ENCODE assay signal across 11 cellular contexts in genomic region chr17:4715071-4715749, GRCh38. TPM values are rescaled to one million over a fixed set of nuclear protein-coding genes. Genes with fewer than 3 reads are reported as not detected.
DNase-seq lines count a peak whose midpoint lies in the region; ATAC-seq and TF ChIP-seq lines count a peak whose summit lies in the region.
"Had no signal": no experiment of that assay in that cellular context is flagged by ENCODE, and none has a peak within 500 bp of the region (broad histone marks: within the 10 kb centered on the region; RNA-seq: fewer than 3 reads in every experiment).

No MANE protein-coding gene starts in this region.

- peak overlapping the region in 1 of 4 donors; percentile 15 for H3K4me3 ChIP-seq in stomach
- H3K4me3 ChIP-seq: body of pancreas, lung, thoracic aorta had no signal

- no peaks in the 10 kb centered on the region for H3K27me3 ChIP-seq in stomach
- H3K27me3 ChIP-seq: body of pancreas had no signal

- H3K36me3 Mint-ChIP-seq in activated CD4-positive, alpha-beta T cell treated with anti-CD3 and anti-CD28 coated beads, Interleukin-2, amount 10 ng/mL, durations not matched to agents 24 days and 14 days (ENCODE audit: low read depth): peaks cover 49% of the 10 kb centered on the region
- H3K36me3 Mint-ChIP-seq in activated CD8-positive, alpha-beta T cell treated with anti-CD3 and anti-CD28 coated beads, Interleukin-2, amount 10 ng/mL, durations not matched to agents 7 days and 5 days (ENCODE audit: low read depth): peaks cover 70% of the 10 kb centered on the region
- peaks cover 97% of the 10 kb centered on the region for H3K36me3 Mint-ChIP-seq in dendritic cell treated with granulocyte-macrophage colony-stimulating factor and Interleukin-4, amounts not matched to agents 40 ng/mL and 50 ng/mL, for 4 days (ENCODE audit: low read depth)

- 65 to 75% (median 72%) methylated on average over 3 to 11 of the region's 11 CpGs for WGBS in stomach, 5 donors

- peaks cover 41% of the 10 kb centered on the region for H3K4me1 Mint-ChIP-seq in activated CD4-positive, alpha-beta T cell treated with anti-CD3 and anti-CD28 coated beads, Interleukin-2, amount 10 ng/mL, durations not matched to agents 24 days and 14 days
- H3K4me1 Mint-ChIP-seq in activated CD8-positive, alpha-beta T cell treated with anti-CD3 and anti-CD28 coated beads, Interleukin-2, amount 10 ng/mL, durations not matched to agents 7 days and 5 days (ENCODE audit: low read depth): peaks cover 74% of the 10 kb centered on the region
- peaks cover 75% of the 10 kb centered on the region for H3K4me1 Mint-ChIP-seq in dendritic cell treated with granulocyte-macrophage colony-stimulating factor and Interleukin-4, amounts not matched to agents 40 ng/mL and 50 ng/mL, for 4 days (ENCODE audit: low read depth)

- peaks cover 27 to 45% (median 41%) of the 10 kb centered on the region in 4 donors for H3K36me3 ChIP-seq in stomach

- no peaks in the 10 kb centered on the region for H3K27me3 Mint-ChIP-seq in activated CD4-positive, alpha-beta T cell treated with anti-CD3 and anti-CD28 coated beads, Interleukin-2, amount 10 ng/mL, durations not matched to agents 24 days and 14 days
- no peaks in the 10 kb centered on the region for H3K27me3 Mint-ChIP-seq in activated CD8-positive, alpha-beta T cell treated with anti-CD3 and anti-CD28 coated beads, Interleukin-2, amount 10 ng/mL, durations not matched to agents 7 days and 5 days (ENCODE audit: low read depth)
- no peaks in the 10 kb centered on the region for H3K27me3 Mint-ChIP-seq in dendritic cell treated with granulocyte-macrophage colony-stimulating factor and Interleukin-4, amounts not matched to agents 40 ng/mL and 50 ng/mL, for 4 days

- TF ChIP-seq CTCF in stomach (IDR thresholded peaks at IDR 0.05): no peak

- H3K27ac ChIP-seq in stomach: peak overlapping the region in 4 of 5 donors; percentile 31 to 77 (median 56)
- H3K27ac ChIP-seq: body of pancreas, thoracic aorta had no signal

- H3K9me3 Mint-ChIP-seq in activated CD4-positive, alpha-beta T cell treated with anti-CD3 and anti-CD28 coated beads, Interleukin-2, amount 10 ng/mL, durations not matched to agents 24 days and 14 days: no peaks in the 10 kb centered on the region
- no peaks in the 10 kb centered on the region for H3K9me3 Mint-ChIP-seq in activated CD8-positive, alpha-beta T cell treated with anti-CD3 and anti-CD28 coated beads, Interleukin-2, amount 10 ng/mL, durations not matched to agents 7 days and 5 days (ENCODE audit: insufficient read depth)
- no peaks in the 10 kb centered on the region for H3K9me3 Mint-ChIP-seq in dendritic cell treated with granulocyte-macrophage colony-stimulating factor and Interleukin-4, amounts not matched to agents 40 ng/mL and 50 ng/mL, for 4 days

- no peak for TF ChIP-seq EP300 in stomach (IDR thresholded peaks at IDR 0.05)

- intact Hi-C loops in activated CD4-positive, alpha-beta T cell treated with anti-CD3 and anti-CD28 coated beads, Interleukin-2, amount 10 ng/mL, durations not matched to agents 24 days and 14 days (cut with micrococcal nuclease): loop anchor here (1.0 kb wide), 1 partner anchor 13 kb away; no protein-coding TSS in a partner anchor
- intact Hi-C loops in dendritic cell treated with granulocyte-macrophage colony-stimulating factor and Interleukin-4, amounts not matched to agents 40 ng/mL and 50 ng/mL, for 4 days (cut with micrococcal nuclease): no loop called here
- intact Hi-C loops in stomach (cut with DNase I; ENCODE audit: low total_unique reads): no loop called here

- CTCF ChIA-PET in activated CD8-positive, alpha-beta T cell treated with anti-CD3 and anti-CD28 coated beads, Interleukin-2, amount 10 ng/mL, durations not matched to agents 7 days and 5 days (lab: Charles Lee): interaction anchor here (0.6 to 2.3 kb wide), 5 partner anchors 12 to 81 kb away, joined by 3 to 14 read pairs (median 4); partner anchors contain the start of gene PSMB6

- peak overlapping the region; percentile 81 for H3K4me3 Mint-ChIP-seq in activated CD4-positive, alpha-beta T cell treated with anti-CD3 and anti-CD28 coated beads, Interleukin-2, amount 10 ng/mL, durations not matched to agents 24 days and 14 days
- H3K4me3 Mint-ChIP-seq in activated CD8-positive, alpha-beta T cell treated with anti-CD3 and anti-CD28 coated beads, Interleukin-2, amount 10 ng/mL, durations not matched to agents 7 days and 5 days: peak overlapping the region; percentile 81
- peak overlapping the region; percentile 66 for H3K4me3 Mint-ChIP-seq in dendritic cell treated with granulocyte-macrophage colony-stimulating factor and Interleukin-4, amounts not matched to agents 40 ng/mL and 50 ng/mL, for 4 days

- H3K9me3 ChIP-seq in stomach: no peaks in the 10 kb centered on the region
- H3K9me3 ChIP-seq: body of pancreas, thoracic aorta had no signal

- no peak for TF ChIP-seq POLR2A in stomach (IDR thresholded peaks at IDR 0.05)

- peaks cover 28 to 67% (median 36%) of the 10 kb centered on the region in 4 donors for H3K4me1 ChIP-seq in stomach

- H3K27ac Mint-ChIP-seq in activated CD4-positive, alpha-beta T cell treated with anti-CD3 and anti-CD28 coated beads, Interleukin-2, amount 10 ng/mL, durations not matched to agents 24 days and 14 days: peak overlapping the region; percentile 89
- H3K27ac Mint-ChIP-seq in activated CD8-positive, alpha-beta T cell treated with anti-CD3 and anti-CD28 coated beads, Interleukin-2, amount 10 ng/mL, durations not matched to agents 7 days and 5 days: peak overlapping the region; percentile 94
- peak overlapping the region; percentile 69 for H3K27ac Mint-ChIP-seq in dendritic cell treated with granulocyte-macrophage colony-stimulating factor and Interleukin-4, amounts not matched to agents 40 ng/mL and 50 ng/mL, for 4 days

- POLR2A ChIA-PET in activated CD8-positive, alpha-beta T cell treated with anti-CD3 and anti-CD28 coated beads, Interleukin-2, amount 10 ng/mL, durations not matched to agents 7 days and 5 days (lab: Charles Lee): interaction anchor here (0.6 to 2.1 kb wide), 3 partner anchors 12 to 26 kb away, joined by 3 to 8 read pairs (median 4); partner anchors contain the start of gene MED11

- peak; percentile 11 for ATAC-seq in activated CD8-positive, alpha-beta T cell treated with anti-CD3 and anti-CD28 coated beads, Interleukin-2, amount 10 ng/mL, durations not matched to agents 7 days and 5 days
- no peak for ATAC-seq in GM21390 (IDR thresholded peaks at IDR 0.05; ENCODE audit: unreplicated experiment)
- ATAC-seq: body of pancreas had no signal

- DNase-seq in activated CD4-positive, alpha-beta T cell treated with anti-CD3 and anti-CD28 coated beads, Interleukin-2, amount 10 ng/mL, durations not matched to agents 24 days and 14 days: peak; percentile 88
- no peak for DNase-seq in activated CD4-positive, alpha-beta T cell treated with anti-CD3 and anti-CD28 coated beads, Interleukin-2, amount 50 U/mL, for 4 hours
- DNase-seq in activated CD8-positive, alpha-beta T cell treated with anti-CD3 and anti-CD28 coated beads, Interleukin-2, amount 10 ng/mL, durations not matched to agents 7 days and 5 days: peak; percentile 81
- DNase-seq in stomach (no peak), HuH-7 (ENCODE audit: low spot score) (no peak), NCI-H2029 treated with DMSO at 0.1 percent for 48 hours (lab: John Stamatoyannopoulos, UW) (no peak)
- DNase-seq: body of pancreas had no signal

RNA-seq across cellular contexts. Expression of gene ARRB2, which starts 4.8 kb away (rescaled TPM):
- total RNA-seq in activated CD4-positive, alpha-beta T cell treated with anti-CD3 and anti-CD28 coated beads, Interleukin-2, amount 10 ng/mL, durations not matched to agents 24 days and 14 days: 189 and 193 TPM in 2 replicates
- total RNA-seq in activated CD8-positive, alpha-beta T cell treated with anti-CD3 and anti-CD28 coated beads, Interleukin-2, amount 10 ng/mL, durations not matched to agents 7 days and 5 days: 100 to 1,000 TPM; 302 to 316 TPM
- 100 to 1,000 TPM in 1 of 5 donors, 10 to 100 TPM in 4; 18.7 to 157 (median 36.6) TPM for total RNA-seq in stomach
- polyA plus RNA-seq in stomach: 10 to 100 TPM; 22.2 to 42.6 (median 39.3) TPM

RNA-seq across cellular contexts. Expression of gene PELP1, which starts 11.3 kb away (rescaled TPM):
- 140 and 141 TPM in 2 replicates for total RNA-seq in activated CD4-positive, alpha-beta T cell treated with anti-CD3 and anti-CD28 coated beads, Interleukin-2, amount 10 ng/mL, durations not matched to agents 24 days and 14 days
- total RNA-seq in activated CD8-positive, alpha-beta T cell treated with anti-CD3 and anti-CD28 coated beads, Interleukin-2, amount 10 ng/mL, durations not matched to agents 7 days and 5 days: 10 to 100 TPM; 69.2 to 76.1 TPM
- total RNA-seq in stomach: 10 to 100 TPM in 4 of 5 donors, 1 to 10 TPM in 1; 8.0 to 75.6 (median 22.4) TPM
- polyA plus RNA-seq in stomach: 10 to 100 TPM; 13.1 to 21.7 (median 21.1) TPM

RNA-seq across cellular contexts. Expression of gene MED11, which starts 16.0 kb away (rescaled TPM):
- total RNA-seq in activated CD4-positive, alpha-beta T cell treated with anti-CD3 and anti-CD28 coated beads, Interleukin-2, amount 10 ng/mL, durations not matched to agents 24 days and 14 days: 19.1 and 20.4 TPM in 2 replicates
- 10 to 100 TPM; 23.0 to 27.2 TPM for total RNA-seq in activated CD8-positive, alpha-beta T cell treated with anti-CD3 and anti-CD28 coated beads, Interleukin-2, amount 10 ng/mL, durations not matched to agents 7 days and 5 days
- total RNA-seq in stomach: 10 to 100 TPM in 3 of 5 donors, 1 to 10 TPM in 2; 3.8 to 81.7 (median 22.0) TPM
- 10 to 100 TPM; 42.2 to 49.9 (median 42.4) TPM for polyA plus RNA-seq in stomach

RNA-seq across cellular contexts. Expression of gene ZMYND15, which starts 24.4 kb away (rescaled TPM):
- total RNA-seq in activated CD4-positive, alpha-beta T cell treated with anti-CD3 and anti-CD28 coated beads, Interleukin-2, amount 10 ng/mL, durations not matched to agents 24 days and 14 days: not detected in 2 replicates
- not detected for total RNA-seq in activated CD8-positive, alpha-beta T cell treated with anti-CD3 and anti-CD28 coated beads, Interleukin-2, amount 10 ng/mL, durations not matched to agents 7 days and 5 days
- total RNA-seq in stomach: 1 to 10 TPM in 2 of 5 donors, under 1 TPM in 1, not detected in 2; 0.43 to 3.1 (median 1.5) TPM
- polyA plus RNA-seq in stomach: 1 to 10 TPM in 2 of 3 donors, not detected in 1; 1.8 to 3.2 TPM

RNA-seq across cellular contexts. Expression of gene CXCL16, which starts 24.5 kb away (rescaled TPM):
- total RNA-seq in activated CD4-positive, alpha-beta T cell treated with anti-CD3 and anti-CD28 coated beads, Interleukin-2, amount 10 ng/mL, durations not matched to agents 24 days and 14 days: 1.8 and 2.5 TPM in 2 replicates
- total RNA-seq in activated CD8-positive, alpha-beta T cell treated with anti-CD3 and anti-CD28 coated beads, Interleukin-2, amount 10 ng/mL, durations not matched to agents 7 days and 5 days: under 1 TPM; 0.50 to 0.89 TPM
- total RNA-seq in stomach: 10 to 100 TPM; 17.4 to 47.4 (median 30.9) TPM
- polyA plus RNA-seq in stomach: 10 to 100 TPM; 13.7 to 37.6 (median 26.6) TPM

Comparison
In these comparisons a context has a peak if more than half of its experiments do, and no peak if none do; other contexts are left out.
1. DNase-seq: peak in activated CD4-positive, alpha-beta T cell treated with anti-CD3 and anti-CD28 coated beads, Interleukin-2, amount 10 ng/mL, durations not matched to agents 24 days and 14 days (single experiment) and activated CD8-positive, alpha-beta T cell treated with anti-CD3 and anti-CD28 coated beads, Interleukin-2, amount 10 ng/mL, durations not matched to agents 7 days and 5 days (single experiment); none in activated CD4-positive, alpha-beta T cell treated with anti-CD3 and anti-CD28 coated beads, Interleukin-2, amount 50 U/mL, for 4 hours (0 of 2), stomach (single experiment), HuH-7 (single experiment) and NCI-H2029 treated with DMSO at 0.1 percent for 48 hours (single experiment).
2. Peak in every context shown above with its lines, with median percentiles within 50 percentile points of each other: H3K27ac Mint-ChIP-seq and H3K4me3 Mint-ChIP-seq.